1 cellular context compared by ENCODE assay signal in the genomic region with DNA sequence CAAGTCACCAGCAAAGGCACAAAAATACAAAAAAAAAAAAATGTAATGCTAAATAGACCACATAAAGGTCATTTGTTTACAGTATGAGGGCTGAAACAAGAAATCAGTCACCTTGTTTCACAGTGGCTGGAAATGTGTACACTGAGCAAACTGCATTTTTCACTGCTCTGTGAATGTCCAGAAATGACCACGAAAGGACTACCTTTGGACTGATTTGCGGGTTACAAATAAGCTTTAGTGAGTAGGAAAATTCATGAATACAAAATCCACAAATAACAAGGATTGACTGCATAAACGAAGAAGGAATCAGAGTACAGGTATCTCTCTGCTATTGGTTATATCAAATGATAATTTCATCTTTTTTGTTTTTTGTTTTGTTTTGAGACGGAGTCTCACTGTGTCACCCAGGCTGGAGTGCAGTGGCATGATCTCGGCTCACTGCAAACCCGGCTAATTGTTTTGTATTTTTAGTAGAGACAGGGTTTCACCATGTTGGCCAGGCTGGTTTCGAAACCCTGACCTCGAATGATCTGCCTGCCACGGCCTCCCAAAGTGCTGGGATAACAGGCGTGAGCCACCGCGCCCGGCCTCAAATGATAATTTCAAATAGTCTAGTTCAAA.
TF ChIP-seq lines count a peak whose summit lies in the region.

No MANE protein-coding gene starts in this region.

TF ChIP-seq in liver, 16 proteins besides CTCF, POLR2A, EP300 and RAD21 (continued from another document):
- no peak for TF ChIP-seq MAX (IDR thresholded peaks at IDR 0.05)
- no peak for TF ChIP-seq FOXA2 (IDR thresholded peaks at IDR 0.05)
- TF ChIP-seq, protein P1, sequence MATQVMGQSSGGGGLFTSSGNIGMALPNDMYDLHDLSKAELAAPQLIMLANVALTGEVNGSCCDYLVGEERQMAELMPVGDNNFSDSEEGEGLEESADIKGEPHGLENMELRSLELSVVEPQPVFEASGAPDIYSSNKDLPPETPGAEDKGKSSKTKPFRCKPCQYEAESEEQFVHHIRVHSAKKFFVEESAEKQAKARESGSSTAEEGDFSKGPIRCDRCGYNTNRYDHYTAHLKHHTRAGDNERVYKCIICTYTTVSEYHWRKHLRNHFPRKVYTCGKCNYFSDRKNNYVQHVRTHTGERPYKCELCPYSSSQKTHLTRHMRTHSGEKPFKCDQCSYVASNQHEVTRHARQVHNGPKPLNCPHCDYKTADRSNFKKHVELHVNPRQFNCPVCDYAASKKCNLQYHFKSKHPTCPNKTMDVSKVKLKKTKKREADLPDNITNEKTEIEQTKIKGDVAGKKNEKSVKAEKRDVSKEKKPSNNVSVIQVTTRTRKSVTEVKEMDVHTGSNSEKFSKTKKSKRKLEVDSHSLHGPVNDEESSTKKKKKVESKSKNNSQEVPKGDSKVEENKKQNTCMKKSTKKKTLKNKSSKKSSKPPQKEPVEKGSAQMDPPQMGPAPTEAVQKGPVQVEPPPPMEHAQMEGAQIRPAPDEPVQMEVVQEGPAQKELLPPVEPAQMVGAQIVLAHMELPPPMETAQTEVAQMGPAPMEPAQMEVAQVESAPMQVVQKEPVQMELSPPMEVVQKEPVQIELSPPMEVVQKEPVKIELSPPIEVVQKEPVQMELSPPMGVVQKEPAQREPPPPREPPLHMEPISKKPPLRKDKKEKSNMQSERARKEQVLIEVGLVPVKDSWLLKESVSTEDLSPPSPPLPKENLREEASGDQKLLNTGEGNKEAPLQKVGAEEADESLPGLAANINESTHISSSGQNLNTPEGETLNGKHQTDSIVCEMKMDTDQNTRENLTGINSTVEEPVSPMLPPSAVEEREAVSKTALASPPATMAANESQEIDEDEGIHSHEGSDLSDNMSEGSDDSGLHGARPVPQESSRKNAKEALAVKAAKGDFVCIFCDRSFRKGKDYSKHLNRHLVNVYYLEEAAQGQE (IDR thresholded peaks at IDR 0.05): no peak
- peak; percentile 48 for TF ChIP-seq SP1 (IDR thresholded peaks at IDR 0.05)
- no peak for TF ChIP-seq GABPA (IDR thresholded peaks at IDR 0.05 in 1 of 2, conservative IDR thresholded peaks at IDR 0.05 in 1 of 2)
- TF ChIP-seq JUND (IDR thresholded peaks at IDR 0.05): no peak
- TF ChIP-seq TAF1 (conservative IDR thresholded peaks at IDR 0.05): no peak
- TF ChIP-seq YY1 (IDR thresholded peaks at IDR 0.05): peak; percentile 21
